ENCODE assay signal across 22 cellular contexts in genomic region chr12:79053394-79053793, GRCh38.
"Had no signal": no experiment of that assay in that cellular context is flagged by ENCODE, and none has a peak within 500 bp of the region (broad histone marks: within the 10 kb centered on the region; RNA-seq: fewer than 3 reads in every experiment).

No MANE protein-coding gene starts in this region.

- FAIRE-seq: HepG2 had no signal

- DNase-seq: IMR-90, Karpas-422, KG1, MG63, NCI-H1092, NCI-H1105 treated with DMSO at 0.1 percent for 48 hours, NCI-H1417 treated with DMSO at 0.1 percent for 48 hours, NCI-H146, NCI-H1694 treated with DMSO at 0.1 percent for 48 hours, NCI-H1930, NCI-H2081, NCI-H2171, NCI-H226, NCI-H446, NCI-H510A, NCI-H524 treated with DMSO at 0.1 percent for 48 hours, NCI-H69, NCI-H774, SHP77, SK-N-SH had no signal

- H3K4me3 ChIP-seq: MG63 had no signal

- H3K4me2 ChIP-seq: SK-N-SH had no signal

- H3K9ac ChIP-seq: SK-N-SH had no signal

- H3K9me3 ChIP-seq: MG63, SK-N-SH had no signal

- H3K27me3 ChIP-seq: MG63 had no signal

- H3K36me3 ChIP-seq: MG63 had no signal

- H3K27ac ChIP-seq: RWPE1 had no signal
